24 cellular contexts compared by ENCODE assay signal in genomic region chr5:148898413-148899075, GRCh38.
"Had no signal": no experiment of that assay in that cellular context is flagged by ENCODE, and none has a peak within 500 bp of the region (broad histone marks: within the 10 kb centered on the region; RNA-seq: fewer than 3 reads in every experiment).

No MANE protein-coding gene starts in this region.

- H3K4me3 ChIP-seq: colonic mucosa, lower lobe of right lung, ovary, stomach, thyroid gland, vagina had no signal

- H3K4me1 ChIP-seq: colonic mucosa, thyroid gland, vagina had no signal

- ATAC-seq: esophagus mucosa; foreskin keratinocyte; left ventricle myocardium superior; lower lobe of right lung; natural killer cell; sciatic nerve; stimulated activated effector memory CD8-positive, alpha-beta T cell treated with anti-CD3 and anti-CD28 coated beads, Interleukin-12 subunit alpha, Interleukin-12 subunit beta, amount 100 ng/mL, for 72 hours had no signal

- H3K4me1 Mint-ChIP-seq: stimulated activated effector memory CD8-positive, alpha-beta T cell treated with anti-CD3 and anti-CD28 coated beads, Interleukin-12 subunit alpha, Interleukin-12 subunit beta, amount 100 ng/mL, for 72 hours had no signal

- H3K27me3 ChIP-seq: colonic mucosa, foreskin keratinocyte, ovary, stomach, thyroid gland, vagina had no signal

- H3K27ac Mint-ChIP-seq: dendritic cell treated with granulocyte-macrophage colony-stimulating factor and Interleukin-4, amounts not matched to agents 40 ng/mL and 50 ng/mL, for 4 days; endodermal cell; natural killer cell; stimulated activated effector memory CD8-positive, alpha-beta T cell treated with anti-CD3 and anti-CD28 coated beads, Interleukin-12 subunit alpha, Interleukin-12 subunit beta, amount 100 ng/mL, for 72 hours had no signal

- H3K27me3 Mint-ChIP-seq: dendritic cell treated with granulocyte-macrophage colony-stimulating factor and Interleukin-4, amounts not matched to agents 40 ng/mL and 50 ng/mL, for 4 days had no signal

- H3K4me3 Mint-ChIP-seq: dendritic cell treated with granulocyte-macrophage colony-stimulating factor and Interleukin-4, amounts not matched to agents 40 ng/mL and 50 ng/mL, for 4 days; endodermal cell; natural killer cell; stimulated activated effector memory CD8-positive, alpha-beta T cell treated with anti-CD3 and anti-CD28 coated beads, Interleukin-12 subunit alpha, Interleukin-12 subunit beta, amount 100 ng/mL, for 72 hours had no signal

- H3K36me3 Mint-ChIP-seq: stimulated activated effector memory CD8-positive, alpha-beta T cell treated with anti-CD3 and anti-CD28 coated beads, Interleukin-12 subunit alpha, Interleukin-12 subunit beta, amount 100 ng/mL, for 72 hours had no signal

- DNase-seq: effector CD8-positive, alpha-beta T cell; endodermal cell; foreskin keratinocyte; hypothalamus; left ventricle myocardium superior; lower lobe of right lung; natural killer cell; occipital lobe; ovary; posterior cingulate gyrus; stimulated activated CD4-positive, alpha-beta T cell treated with anti-CD3 and anti-CD28 coated beads, Interleukin-2, amount 100 ng/mL, for 24 hours; stimulated activated CD4-positive, alpha-beta T cell treated with anti-CD3 and anti-CD28 coated beads, Interleukin-4, amount 100 ng/mL, for 24 hours; stimulated activated naive CD4-positive, alpha-beta T cell treated with Interleukin-2 at 50 U/mL for 16 hours; stomach; thyroid gland; trophoblast cell had no signal

- FAIRE-seq: keratinocyte had no signal

- H3K36me3 ChIP-seq: colonic mucosa, lower lobe of right lung, ovary, stomach, thyroid gland, vagina had no signal

- H3K27ac ChIP-seq: colonic mucosa, epithelial cell of prostate, foreskin keratinocyte, lower lobe of right lung, ovary, stomach, thyroid gland, vagina had no signal

- H3K9me3 ChIP-seq: colonic mucosa, ovary, thyroid gland, vagina had no signal
